1 cellular context compared by ENCODE assay signal in the genomic region with DNA sequence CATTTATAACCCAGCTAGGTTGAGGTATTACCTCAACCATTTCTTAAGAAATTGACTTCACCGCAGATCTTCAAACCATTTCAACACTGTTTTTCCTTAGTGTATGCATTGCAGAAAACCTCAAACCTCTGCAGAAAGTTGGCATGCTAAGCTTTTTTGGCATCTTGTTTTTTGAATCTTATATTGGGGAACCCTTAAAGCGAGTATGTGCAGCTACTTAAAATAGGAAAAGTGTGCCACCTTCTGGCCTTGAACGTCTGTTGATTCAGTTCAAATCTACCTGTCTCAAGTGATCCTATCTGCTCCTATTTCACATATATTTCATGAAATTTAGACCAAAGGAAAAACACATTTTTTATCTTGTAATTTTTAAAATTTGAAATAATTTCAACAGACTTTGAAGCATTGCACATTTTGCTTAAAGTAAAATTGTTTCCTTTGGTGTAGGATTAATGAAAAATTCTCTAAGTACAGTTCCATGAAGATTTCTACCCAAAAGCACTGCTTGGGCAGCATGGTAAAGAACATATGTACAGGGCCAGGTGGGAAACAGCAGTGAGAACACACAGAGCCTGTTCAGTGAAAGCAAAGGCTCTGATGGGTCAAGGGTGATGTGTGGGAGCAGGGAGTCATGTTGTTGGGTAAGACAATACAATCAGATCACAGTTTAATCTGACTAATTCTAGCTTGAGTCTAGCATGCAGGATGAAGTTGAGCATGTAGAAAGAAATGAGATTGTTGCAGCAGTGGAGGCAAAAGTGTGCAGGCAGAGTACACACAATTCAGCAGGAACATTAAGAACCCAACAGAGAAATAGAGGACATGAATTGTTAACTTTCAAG.
TF ChIP-seq lines count a peak whose summit lies in the region.

No MANE protein-coding gene starts in this region.

TF ChIP-seq in K562, 482 proteins besides CTCF, POLR2A, EP300 and RAD21 (continued from another document and continues in another):
- TF ChIP-seq, protein P1, sequence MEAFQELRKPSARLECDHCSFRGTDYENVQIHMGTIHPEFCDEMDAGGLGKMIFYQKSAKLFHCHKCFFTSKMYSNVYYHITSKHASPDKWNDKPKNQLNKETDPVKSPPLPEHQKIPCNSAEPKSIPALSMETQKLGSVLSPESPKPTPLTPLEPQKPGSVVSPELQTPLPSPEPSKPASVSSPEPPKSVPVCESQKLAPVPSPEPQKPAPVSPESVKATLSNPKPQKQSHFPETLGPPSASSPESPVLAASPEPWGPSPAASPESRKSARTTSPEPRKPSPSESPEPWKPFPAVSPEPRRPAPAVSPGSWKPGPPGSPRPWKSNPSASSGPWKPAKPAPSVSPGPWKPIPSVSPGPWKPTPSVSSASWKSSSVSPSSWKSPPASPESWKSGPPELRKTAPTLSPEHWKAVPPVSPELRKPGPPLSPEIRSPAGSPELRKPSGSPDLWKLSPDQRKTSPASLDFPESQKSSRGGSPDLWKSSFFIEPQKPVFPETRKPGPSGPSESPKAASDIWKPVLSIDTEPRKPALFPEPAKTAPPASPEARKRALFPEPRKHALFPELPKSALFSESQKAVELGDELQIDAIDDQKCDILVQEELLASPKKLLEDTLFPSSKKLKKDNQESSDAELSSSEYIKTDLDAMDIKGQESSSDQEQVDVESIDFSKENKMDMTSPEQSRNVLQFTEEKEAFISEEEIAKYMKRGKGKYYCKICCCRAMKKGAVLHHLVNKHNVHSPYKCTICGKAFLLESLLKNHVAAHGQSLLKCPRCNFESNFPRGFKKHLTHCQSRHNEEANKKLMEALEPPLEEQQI (IDR thresholded peaks at IDR 0.05): 0 out of 2 replicates have a peak, but pooled peaks have one; percentile 14
- TF ChIP-seq NCOA6 (IDR thresholded peaks at IDR 0.05) (no peak), ZNF384 (IDR thresholded peaks at IDR 0.05; ENCODE audit: low read depth, low read length) (0 out of 2 replicates have a peak, but pooled peaks have one; percentile 14), ARID2 (IDR thresholded peaks at IDR 0.05) (peak; percentile 89; the same call in 1 of the 2 replicates), TAF9B (IDR thresholded peaks at IDR 0.05; ENCODE audit: partially characterized antibody) (no peak), TAF1 (IDR thresholded peaks at IDR 0.05; ENCODE audit: control insufficient read depth, extremely low read depth, insufficient read depth, low read length, severe bottlenecking) (no peak), HDAC8 (tag; IDR thresholded peaks at IDR 0.05) (no peak), ZSCAN32 (CRISPR knock-in tag; IDR thresholded peaks at IDR 0.05) (no peak), ZNF695 (CRISPR knock-in tag; IDR thresholded peaks at IDR 0.05) (no peak), CC2D1A (IDR thresholded peaks at IDR 0.05) (peak; percentile 68), MAZ (CRISPR knock-in tag; conservative IDR thresholded peaks at IDR 0.05 in 1 of 2, IDR thresholded peaks at IDR 0.05 in 1 of 2) (peak in 1 of 2 experiments; percentile 35; a peak in 1 of 4 replicates), ZNF707 (CRISPR knock-in tag; conservative IDR thresholded peaks at IDR 0.05) (no peak), ZNF311 (CRISPR knock-in tag; IDR thresholded peaks at IDR 0.05) (no peak), ILF3 (IDR thresholded peaks at IDR 0.05; ENCODE audit: borderline replicate concordance) (no peak), MXI1 (IDR thresholded peaks at IDR 0.05; ENCODE audit: low read depth, low read length) (no peak), FOXA3 (CRISPR knock-in tag; conservative IDR thresholded peaks at IDR 0.05 in 1 of 2, IDR thresholded peaks at IDR 0.05 in 1 of 2) (peak in 1 of 2 experiments; percentile 39; a peak in 1 of 4 replicates), KAT7 (CRISPR knock-in tag; IDR thresholded peaks at IDR 0.05; ENCODE audit: borderline replicate concordance) (no peak), POLR3A (IDR thresholded peaks at IDR 0.05; ENCODE audit: borderline replicate concordance, extremely low read depth, insufficient read depth, insufficient read length) (no peak), CAMTA2 (CRISPR knock-in tag; conservative IDR thresholded peaks at IDR 0.05) (no peak), RUNX1 (IDR thresholded peaks at IDR 0.05; ENCODE audit: low read depth) (no peak), ZNF57 (CRISPR knock-in tag; IDR thresholded peaks at IDR 0.05) (no peak), GTF2A2 (tag; IDR thresholded peaks at IDR 0.05) (no peak), NCOA2 (IDR thresholded peaks at IDR 0.05; ENCODE audit: partially characterized antibody in 2 of 2) (no peak)
- TF ChIP-seq, protein P2, sequence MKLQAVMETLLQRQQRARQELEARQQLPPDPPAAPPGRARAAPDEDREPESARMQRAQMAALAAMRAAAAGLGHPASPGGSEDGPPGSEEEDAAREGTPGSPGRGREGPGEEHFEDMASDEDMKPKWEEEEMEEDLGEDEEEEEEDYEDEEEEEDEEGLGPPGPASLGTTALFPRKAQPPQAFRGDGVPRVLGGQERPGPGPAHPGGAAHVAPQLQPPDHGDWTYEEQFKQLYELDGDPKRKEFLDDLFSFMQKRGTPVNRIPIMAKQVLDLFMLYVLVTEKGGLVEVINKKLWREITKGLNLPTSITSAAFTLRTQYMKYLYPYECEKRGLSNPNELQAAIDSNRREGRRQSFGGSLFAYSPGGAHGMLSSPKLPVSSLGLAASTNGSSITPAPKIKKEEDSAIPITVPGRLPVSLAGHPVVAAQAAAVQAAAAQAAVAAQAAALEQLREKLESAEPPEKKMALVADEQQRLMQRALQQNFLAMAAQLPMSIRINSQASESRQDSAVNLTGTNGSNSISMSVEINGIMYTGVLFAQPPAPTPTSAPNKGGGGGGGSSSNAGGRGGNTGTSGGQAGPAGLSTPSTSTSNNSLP (IDR thresholded peaks at IDR 0.05; ENCODE audit: borderline replicate concordance, low read depth, low read length): 0 out of 2 replicates have a peak, but pooled peaks have one; percentile 21
- TF ChIP-seq, protein P3, sequence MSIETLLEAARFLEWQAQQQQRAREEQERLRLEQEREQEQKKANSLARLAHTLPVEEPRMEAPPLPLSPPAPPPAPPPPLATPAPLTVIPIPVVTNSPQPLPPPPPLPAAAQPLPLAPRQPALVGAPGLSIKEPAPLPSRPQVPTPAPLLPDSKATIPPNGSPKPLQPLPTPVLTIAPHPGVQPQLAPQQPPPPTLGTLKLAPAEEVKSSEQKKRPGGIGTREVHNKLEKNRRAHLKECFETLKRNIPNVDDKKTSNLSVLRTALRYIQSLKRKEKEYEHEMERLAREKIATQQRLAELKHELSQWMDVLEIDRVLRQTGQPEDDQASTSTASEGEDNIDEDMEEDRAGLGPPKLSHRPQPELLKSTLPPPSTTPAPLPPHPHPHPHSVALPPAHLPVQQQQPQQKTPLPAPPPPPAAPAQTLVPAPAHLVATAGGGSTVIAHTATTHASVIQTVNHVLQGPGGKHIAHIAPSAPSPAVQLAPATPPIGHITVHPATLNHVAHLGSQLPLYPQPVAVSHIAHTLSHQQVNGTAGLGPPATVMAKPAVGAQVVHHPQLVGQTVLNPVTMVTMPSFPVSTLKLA (conservative IDR thresholded peaks at IDR 0.05): no peak
- TF ChIP-seq, protein P4, sequence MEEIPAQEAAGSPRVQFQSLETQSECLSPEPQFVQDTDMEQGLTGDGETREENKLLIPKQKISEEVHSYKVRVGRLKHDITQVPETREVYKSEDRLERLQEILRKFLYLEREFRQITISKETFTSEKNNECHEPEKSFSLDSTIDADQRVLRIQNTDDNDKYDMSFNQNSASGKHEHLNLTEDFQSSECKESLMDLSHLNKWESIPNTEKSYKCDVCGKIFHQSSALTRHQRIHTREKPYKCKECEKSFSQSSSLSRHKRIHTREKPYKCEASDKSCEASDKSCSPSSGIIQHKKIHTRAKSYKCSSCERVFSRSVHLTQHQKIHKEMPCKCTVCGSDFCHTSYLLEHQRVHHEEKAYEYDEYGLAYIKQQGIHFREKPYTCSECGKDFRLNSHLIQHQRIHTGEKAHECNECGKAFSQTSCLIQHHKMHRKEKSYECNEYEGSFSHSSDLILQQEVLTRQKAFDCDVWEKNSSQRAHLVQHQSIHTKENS (CRISPR knock-in tag; IDR thresholded peaks at IDR 0.05): no peak
- TF ChIP-seq, protein P5, sequence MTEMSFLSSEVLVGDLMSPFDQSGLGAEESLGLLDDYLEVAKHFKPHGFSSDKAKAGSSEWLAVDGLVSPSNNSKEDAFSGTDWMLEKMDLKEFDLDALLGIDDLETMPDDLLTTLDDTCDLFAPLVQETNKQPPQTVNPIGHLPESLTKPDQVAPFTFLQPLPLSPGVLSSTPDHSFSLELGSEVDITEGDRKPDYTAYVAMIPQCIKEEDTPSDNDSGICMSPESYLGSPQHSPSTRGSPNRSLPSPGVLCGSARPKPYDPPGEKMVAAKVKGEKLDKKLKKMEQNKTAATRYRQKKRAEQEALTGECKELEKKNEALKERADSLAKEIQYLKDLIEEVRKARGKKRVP (CRISPR knock-in tag; IDR thresholded peaks at IDR 0.05): no peak
- TF ChIP-seq, protein P6, sequence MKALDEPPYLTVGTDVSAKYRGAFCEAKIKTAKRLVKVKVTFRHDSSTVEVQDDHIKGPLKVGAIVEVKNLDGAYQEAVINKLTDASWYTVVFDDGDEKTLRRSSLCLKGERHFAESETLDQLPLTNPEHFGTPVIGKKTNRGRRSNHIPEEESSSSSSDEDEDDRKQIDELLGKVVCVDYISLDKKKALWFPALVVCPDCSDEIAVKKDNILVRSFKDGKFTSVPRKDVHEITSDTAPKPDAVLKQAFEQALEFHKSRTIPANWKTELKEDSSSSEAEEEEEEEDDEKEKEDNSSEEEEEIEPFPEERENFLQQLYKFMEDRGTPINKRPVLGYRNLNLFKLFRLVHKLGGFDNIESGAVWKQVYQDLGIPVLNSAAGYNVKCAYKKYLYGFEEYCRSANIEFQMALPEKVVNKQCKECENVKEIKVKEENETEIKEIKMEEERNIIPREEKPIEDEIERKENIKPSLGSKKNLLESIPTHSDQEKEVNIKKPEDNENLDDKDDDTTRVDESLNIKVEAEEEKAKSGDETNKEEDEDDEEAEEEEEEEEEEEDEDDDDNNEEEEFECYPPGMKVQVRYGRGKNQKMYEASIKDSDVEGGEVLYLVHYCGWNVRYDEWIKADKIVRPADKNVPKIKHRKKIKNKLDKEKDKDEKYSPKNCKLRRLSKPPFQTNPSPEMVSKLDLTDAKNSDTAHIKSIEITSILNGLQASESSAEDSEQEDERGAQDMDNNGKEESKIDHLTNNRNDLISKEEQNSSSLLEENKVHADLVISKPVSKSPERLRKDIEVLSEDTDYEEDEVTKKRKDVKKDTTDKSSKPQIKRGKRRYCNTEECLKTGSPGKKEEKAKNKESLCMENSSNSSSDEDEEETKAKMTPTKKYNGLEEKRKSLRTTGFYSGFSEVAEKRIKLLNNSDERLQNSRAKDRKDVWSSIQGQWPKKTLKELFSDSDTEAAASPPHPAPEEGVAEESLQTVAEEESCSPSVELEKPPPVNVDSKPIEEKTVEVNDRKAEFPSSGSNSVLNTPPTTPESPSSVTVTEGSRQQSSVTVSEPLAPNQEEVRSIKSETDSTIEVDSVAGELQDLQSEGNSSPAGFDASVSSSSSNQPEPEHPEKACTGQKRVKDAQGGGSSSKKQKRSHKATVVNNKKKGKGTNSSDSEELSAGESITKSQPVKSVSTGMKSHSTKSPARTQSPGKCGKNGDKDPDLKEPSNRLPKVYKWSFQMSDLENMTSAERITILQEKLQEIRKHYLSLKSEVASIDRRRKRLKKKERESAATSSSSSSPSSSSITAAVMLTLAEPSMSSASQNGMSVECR (CRISPR knock-in tag; IDR thresholded peaks at IDR 0.05): no peak
- TF ChIP-seq, protein P7, sequence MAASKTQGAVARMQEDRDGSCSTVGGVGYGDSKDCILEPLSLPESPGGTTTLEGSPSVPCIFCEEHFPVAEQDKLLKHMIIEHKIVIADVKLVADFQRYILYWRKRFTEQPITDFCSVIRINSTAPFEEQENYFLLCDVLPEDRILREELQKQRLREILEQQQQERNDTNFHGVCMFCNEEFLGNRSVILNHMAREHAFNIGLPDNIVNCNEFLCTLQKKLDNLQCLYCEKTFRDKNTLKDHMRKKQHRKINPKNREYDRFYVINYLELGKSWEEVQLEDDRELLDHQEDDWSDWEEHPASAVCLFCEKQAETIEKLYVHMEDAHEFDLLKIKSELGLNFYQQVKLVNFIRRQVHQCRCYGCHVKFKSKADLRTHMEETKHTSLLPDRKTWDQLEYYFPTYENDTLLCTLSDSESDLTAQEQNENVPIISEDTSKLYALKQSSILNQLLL (CRISPR knock-in tag; IDR thresholded peaks at IDR 0.05; ENCODE audit: borderline replicate concordance): no peak
- TF ChIP-seq, protein P8, sequence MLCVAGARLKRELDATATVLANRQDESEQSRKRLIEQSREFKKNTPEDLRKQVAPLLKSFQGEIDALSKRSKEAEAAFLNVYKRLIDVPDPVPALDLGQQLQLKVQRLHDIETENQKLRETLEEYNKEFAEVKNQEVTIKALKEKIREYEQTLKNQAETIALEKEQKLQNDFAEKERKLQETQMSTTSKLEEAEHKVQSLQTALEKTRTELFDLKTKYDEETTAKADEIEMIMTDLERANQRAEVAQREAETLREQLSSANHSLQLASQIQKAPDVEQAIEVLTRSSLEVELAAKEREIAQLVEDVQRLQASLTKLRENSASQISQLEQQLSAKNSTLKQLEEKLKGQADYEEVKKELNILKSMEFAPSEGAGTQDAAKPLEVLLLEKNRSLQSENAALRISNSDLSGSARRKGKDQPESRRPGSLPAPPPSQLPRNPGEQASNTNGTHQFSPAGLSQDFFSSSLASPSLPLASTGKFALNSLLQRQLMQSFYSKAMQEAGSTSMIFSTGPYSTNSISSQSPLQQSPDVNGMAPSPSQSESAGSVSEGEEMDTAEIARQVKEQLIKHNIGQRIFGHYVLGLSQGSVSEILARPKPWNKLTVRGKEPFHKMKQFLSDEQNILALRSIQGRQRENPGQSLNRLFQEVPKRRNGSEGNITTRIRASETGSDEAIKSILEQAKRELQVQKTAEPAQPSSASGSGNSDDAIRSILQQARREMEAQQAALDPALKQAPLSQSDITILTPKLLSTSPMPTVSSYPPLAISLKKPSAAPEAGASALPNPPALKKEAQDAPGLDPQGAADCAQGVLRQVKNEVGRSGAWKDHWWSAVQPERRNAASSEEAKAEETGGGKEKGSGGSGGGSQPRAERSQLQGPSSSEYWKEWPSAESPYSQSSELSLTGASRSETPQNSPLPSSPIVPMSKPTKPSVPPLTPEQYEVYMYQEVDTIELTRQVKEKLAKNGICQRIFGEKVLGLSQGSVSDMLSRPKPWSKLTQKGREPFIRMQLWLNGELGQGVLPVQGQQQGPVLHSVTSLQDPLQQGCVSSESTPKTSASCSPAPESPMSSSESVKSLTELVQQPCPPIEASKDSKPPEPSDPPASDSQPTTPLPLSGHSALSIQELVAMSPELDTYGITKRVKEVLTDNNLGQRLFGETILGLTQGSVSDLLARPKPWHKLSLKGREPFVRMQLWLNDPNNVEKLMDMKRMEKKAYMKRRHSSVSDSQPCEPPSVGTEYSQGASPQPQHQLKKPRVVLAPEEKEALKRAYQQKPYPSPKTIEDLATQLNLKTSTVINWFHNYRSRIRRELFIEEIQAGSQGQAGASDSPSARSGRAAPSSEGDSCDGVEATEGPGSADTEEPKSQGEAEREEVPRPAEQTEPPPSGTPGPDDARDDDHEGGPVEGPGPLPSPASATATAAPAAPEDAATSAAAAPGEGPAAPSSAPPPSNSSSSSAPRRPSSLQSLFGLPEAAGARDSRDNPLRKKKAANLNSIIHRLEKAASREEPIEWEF (CRISPR knock-in tag; IDR thresholded peaks at IDR 0.05): no peak
- TF ChIP-seq, protein P9, sequence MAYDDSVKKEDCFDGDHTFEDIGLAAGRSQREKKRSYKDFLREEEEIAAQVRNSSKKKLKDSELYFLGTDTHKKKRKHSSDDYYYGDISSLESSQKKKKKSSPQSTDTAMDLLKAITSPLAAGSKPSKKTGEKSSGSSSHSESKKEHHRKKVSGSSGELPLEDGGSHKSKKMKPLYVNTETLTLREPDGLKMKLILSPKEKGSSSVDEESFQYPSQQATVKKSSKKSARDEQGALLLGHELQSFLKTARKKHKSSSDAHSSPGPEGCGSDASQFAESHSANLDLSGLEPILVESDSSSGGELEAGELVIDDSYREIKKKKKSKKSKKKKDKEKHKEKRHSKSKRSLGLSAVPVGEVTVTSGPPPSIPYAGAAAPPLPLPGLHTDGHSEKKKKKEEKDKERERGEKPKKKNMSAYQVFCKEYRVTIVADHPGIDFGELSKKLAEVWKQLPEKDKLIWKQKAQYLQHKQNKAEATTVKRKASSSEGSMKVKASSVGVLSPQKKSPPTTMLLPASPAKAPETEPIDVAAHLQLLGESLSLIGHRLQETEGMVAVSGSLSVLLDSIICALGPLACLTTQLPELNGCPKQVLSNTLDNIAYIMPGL (CRISPR knock-in tag; IDR thresholded peaks at IDR 0.05): no peak
